ENCODE assay signal across 7 cellular contexts in genomic region chr11:62539238-62539925, GRCh38. TPM values are rescaled to one million over a fixed set of nuclear protein-coding genes. Genes with fewer than 3 reads are reported as not detected.
DNase-seq lines count a peak whose midpoint lies in the region; ATAC-seq and TF ChIP-seq lines count a peak whose summit lies in the region.

No MANE protein-coding gene starts in this region.

- no peak for TF ChIP-seq CTCF in GM13977 (IDR thresholded peaks at IDR 0.05; ENCODE audit: extremely low read depth, insufficient read depth, missing control alignments)

- H3K4me1 Mint-ChIP-seq in activated naive CD8-positive, alpha-beta T cell treated with anti-CD3 and anti-CD28 coated beads, Interleukin-2, amount 50 U/mL, for 24 hours = peaks cover 59% of the 10 kb centered on the region
- H3K4me1 Mint-ChIP-seq in immature natural killer cell = peaks cover 77 to 80% of the 10 kb centered on the region in 2 donors

- no peaks in the 10 kb centered on the region for H3K27me3 Mint-ChIP-seq in activated naive CD8-positive, alpha-beta T cell treated with anti-CD3 and anti-CD28 coated beads, Interleukin-2, amount 50 U/mL, for 24 hours
- H3K27me3 Mint-ChIP-seq in immature natural killer cell (ENCODE audit: low read depth in 3 of 3) = peaks cover 4 to 6% (median 4%) of the 10 kb centered on the region in 3 donors

- H3K4me1 ChIP-seq in NT2/D1 (ENCODE audit: insufficient read depth, insufficient read length) = peaks cover 32% of the 10 kb centered on the region

- H3K4me3 Mint-ChIP-seq in activated naive CD8-positive, alpha-beta T cell treated with anti-CD3 and anti-CD28 coated beads, Interleukin-2, amount 50 U/mL, for 24 hours = peak overlapping the region; percentile 20
- peak overlapping the region; percentile 68 to 96 (median 71) for H3K4me3 Mint-ChIP-seq in immature natural killer cell

- peak; percentile 48 for ATAC-seq in activated naive CD8-positive, alpha-beta T cell treated with anti-CD3 and anti-CD28 coated beads, Interleukin-2, amount 50 U/mL, for 24 hours
- ATAC-seq in GM21717 (IDR thresholded peaks at IDR 0.05; ENCODE audit: unreplicated experiment) = no peak
- ATAC-seq in HG02588 (IDR thresholded peaks at IDR 0.05; ENCODE audit: unreplicated experiment) = no peak

- in situ Hi-C loops in GM13977 (cut with MboI; ENCODE audit: low pct_unique_long_range_greater_than_20kb, low sequenced_read_pairs, unreplicated experiment) = no loop called here

- H3K9me3 ChIP-seq in NT2/D1 (ENCODE audit: insufficient read depth, low read length) = no peaks in the 10 kb centered on the region

- H3K36me3 Mint-ChIP-seq in activated naive CD8-positive, alpha-beta T cell treated with anti-CD3 and anti-CD28 coated beads, Interleukin-2, amount 50 U/mL, for 24 hours (ENCODE audit: low read depth) = peaks cover 3% of the 10 kb centered on the region
- H3K36me3 Mint-ChIP-seq in immature natural killer cell = peaks cover 0 to 6% (median 5%) of the 10 kb centered on the region in 3 donors

- H3K27ac Mint-ChIP-seq in activated naive CD8-positive, alpha-beta T cell treated with anti-CD3 and anti-CD28 coated beads, Interleukin-2, amount 50 U/mL, for 24 hours = peak overlapping the region; percentile 62
- H3K27ac Mint-ChIP-seq in immature natural killer cell = peak overlapping the region; percentile 89 to 95 (median 90)

- H3K36me3 ChIP-seq in NT2/D1 (ENCODE audit: insufficient read depth, insufficient read length, low read length) = peaks cover 85% of the 10 kb centered on the region

- peak overlapping the region; percentile 58 for H3K9ac ChIP-seq in NT2/D1 (ENCODE audit: insufficient read length, low read depth)

- H3K27me3 ChIP-seq in NT2/D1 (ENCODE audit: insufficient read depth, insufficient read length) = no peaks in the 10 kb centered on the region

- peak; percentile 34 for DNase-seq in GM13977 (ENCODE audit: low spot score)
- DNase-seq in NT2/D1 (ENCODE audit: low read depth, low spot score) = no peak
- peak; percentile 71 for DNase-seq in activated naive CD8-positive, alpha-beta T cell treated with anti-CD3 and anti-CD28 coated beads, Interleukin-2, amount 50 U/mL, for 24 hours
- peak in 1 of 3 donors; percentile 31 for DNase-seq in immature natural killer cell
- peak; percentile 52 to 57 for DNase-seq in stimulated activated CD4-positive, alpha-beta T cell treated with anti-CD3 and anti-CD28 coated beads, Interleukin-4, amount 100 ng/mL, for 4 hours

- no peak overlapping the region for H3K4me3 ChIP-seq in NT2/D1 (ENCODE audit: insufficient read length, low read depth)

- H3K9me3 Mint-ChIP-seq in activated naive CD8-positive, alpha-beta T cell treated with anti-CD3 and anti-CD28 coated beads, Interleukin-2, amount 50 U/mL, for 24 hours = no peaks in the 10 kb centered on the region
- no peaks in the 10 kb centered on the region for H3K9me3 Mint-ChIP-seq in immature natural killer cell

RNA-seq across cellular contexts. Expression of gene AHNAK, which starts 7.2 kb away (rescaled TPM):
- 100 to 1,000 TPM in 1 of 3 donors, 10 to 100 TPM in 2; 45.0 to 217 (median 57.2) TPM for polyA plus RNA-seq in immature natural killer cell

RNA-seq across cellular contexts. Expression of gene EEF1G, which starts 34.3 kb away (rescaled TPM):
- 100 to 1,000 TPM; 628 to 849 (median 821) TPM for polyA plus RNA-seq in immature natural killer cell

RNA-seq across cellular contexts. Expression of gene TUT1, which starts 51.9 kb away (rescaled TPM):
- 10 to 100 TPM in 2 of 3 donors, 1 to 10 TPM in 1; 7.3 to 16.2 (median 12.5) TPM for polyA plus RNA-seq in immature natural killer cell
